In the genomic region with DNA sequence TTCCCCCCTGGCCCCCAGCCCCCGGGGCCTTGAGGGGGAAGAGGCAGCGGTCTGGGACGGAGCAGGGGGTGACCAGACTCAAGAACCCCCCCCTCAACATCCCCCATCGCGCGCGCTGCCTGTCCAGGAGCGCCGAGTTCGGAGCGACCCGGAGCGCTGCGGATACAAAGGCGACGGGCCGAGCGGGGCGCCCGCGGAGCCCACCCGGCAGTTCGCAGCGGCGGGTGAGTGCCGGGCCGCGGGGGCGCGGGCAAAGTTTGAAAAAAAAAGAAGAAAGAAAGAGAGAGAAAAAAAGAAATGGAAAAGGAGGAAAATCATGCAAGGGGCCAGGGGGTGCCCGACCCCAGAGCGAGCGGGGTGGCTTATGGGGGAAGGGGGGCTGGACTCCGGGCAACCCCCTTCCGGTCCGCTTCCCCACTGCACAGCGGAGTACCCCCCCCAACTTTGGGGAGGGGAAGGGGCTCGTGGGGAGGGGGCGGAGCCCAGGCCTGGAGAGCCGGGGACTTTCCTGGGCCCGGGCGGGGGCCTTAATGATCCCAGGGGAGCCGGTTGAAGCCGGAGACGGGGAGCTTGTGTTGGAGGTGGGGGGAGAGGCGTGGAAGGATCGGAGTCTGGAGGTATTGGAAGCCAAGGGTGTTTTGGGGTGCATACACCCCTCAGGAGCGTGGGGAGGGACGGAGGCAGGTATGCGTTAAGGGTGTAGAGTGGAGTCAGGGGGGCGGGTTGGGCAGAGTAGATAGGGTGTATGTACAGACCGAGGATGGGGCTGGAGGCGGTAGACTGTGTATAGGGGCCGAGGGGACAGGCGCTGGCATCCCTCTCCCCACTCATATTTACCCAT, we compare ENCODE assay signal across 8 cellular contexts. TPM values are rescaled to one million over a fixed set of nuclear protein-coding genes. Genes with fewer than 3 reads are reported as not detected.
DNase-seq lines count a peak whose midpoint lies in the region; ATAC-seq and TF ChIP-seq lines count a peak whose summit lies in the region.

No MANE protein-coding gene starts in this region.

- peak overlapping the region; percentile 30 for H3K27ac Mint-ChIP-seq in neural crest cell (ENCODE audit: unreplicated experiment)

- TF ChIP-seq CTCF in GM20000 (IDR thresholded peaks at IDR 0.05; ENCODE audit: extremely low read depth, missing control alignments), result no peak
- TF ChIP-seq CTCF in esophagus squamous epithelium (IDR thresholded peaks at IDR 0.05), result no peak
- TF ChIP-seq CTCF in neural crest cell (conservative IDR thresholded peaks at IDR 0.05), result no peak

- H3K4me3 ChIP-seq in NT2/D1 (ENCODE audit: insufficient read length, low read depth) (peak overlapping the region; percentile 79), esophagus squamous epithelium (peak overlapping the region; percentile 51 to 90 (median 78))

- H3K9ac ChIP-seq in NT2/D1 (ENCODE audit: insufficient read length, low read depth), result peak overlapping the region; percentile 88

- intact Hi-C loops in esophagus squamous epithelium (cut with DNase I), result no loop called here

- no peaks in the 10 kb centered on the region for H3K27me3 Mint-ChIP-seq in neural crest cell (ENCODE audit: low read depth)

- H3K9me3 Mint-ChIP-seq in neural crest cell, result no peaks in the 10 kb centered on the region

- no peaks in the 10 kb centered on the region for H3K9me3 ChIP-seq in NT2/D1 (ENCODE audit: insufficient read depth, low read length)
- no peaks in the 10 kb centered on the region for H3K9me3 ChIP-seq in esophagus squamous epithelium

- no peaks in the 10 kb centered on the region for H3K27me3 ChIP-seq in NT2/D1 (ENCODE audit: insufficient read depth, insufficient read length)
- peaks cover 0 to 17% (median 0%) of the 10 kb centered on the region in 4 donors for H3K27me3 ChIP-seq in esophagus squamous epithelium

- H3K36me3 ChIP-seq in NT2/D1 (ENCODE audit: insufficient read depth, insufficient read length, low read length) (peaks cover 24% of the 10 kb centered on the region), esophagus squamous epithelium (no peaks in the 10 kb centered on the region)

- peak overlapping the region; percentile 95 for H3K4me3 Mint-ChIP-seq in neural crest cell

- peak; percentile 57 for DNase-seq in GM20000 (ENCODE audit: low spot score)
- no peak for DNase-seq in NT2/D1 (ENCODE audit: low read depth, low spot score)
- no peak for DNase-seq in esophagus squamous epithelium (lab: John Stamatoyannopoulos, UW)
- DNase-seq in neural crest cell (ENCODE audit: low read depth, low spot score), result peak; percentile 36
- DNase-seq in activated gamma-delta T cell treated with Interleukin-2 at 50 U/mL for 16 hours, result no peak
- no peak for DNase-seq in NCI-H2029 treated with DMSO at 0.1 percent for 48 hours (lab: John Stamatoyannopoulos, UW)

- H3K4me1 ChIP-seq in NT2/D1 (ENCODE audit: insufficient read depth, insufficient read length) (peaks cover 27% of the 10 kb centered on the region), esophagus squamous epithelium (peaks cover 5 to 75% (median 48%) of the 10 kb centered on the region in 3 donors)

- ATAC-seq in HG02970 (IDR thresholded peaks at IDR 0.05; ENCODE audit: low FRiP score, unreplicated experiment), result no peak
- no peak for ATAC-seq in GM18868 (IDR thresholded peaks at IDR 0.05; ENCODE audit: unreplicated experiment)

- WGBS in esophagus squamous epithelium, 2 donors, result 6 to 8% methylated on average over 20 to 23 of the region's 55 CpGs

- peaks cover 2% of the 10 kb centered on the region for H3K36me3 Mint-ChIP-seq in neural crest cell (ENCODE audit: low read depth)

- H3K4me1 Mint-ChIP-seq in neural crest cell, result peaks cover 60% of the 10 kb centered on the region

- no peak for TF ChIP-seq POLR2A in esophagus squamous epithelium (IDR thresholded peaks at IDR 0.05)

- peak overlapping the region; percentile 62 to 86 (median 84) for H3K27ac ChIP-seq in esophagus squamous epithelium

RNA-seq across cellular contexts. Expression of gene VANGL2, which starts 0.5 kb away (rescaled TPM):
- total RNA-seq in esophagus squamous epithelium (10 to 100 TPM in 1 of 4 donors, 1 to 10 TPM in 3; 5.9 to 10.8 (median 7.7) TPM), neural crest cell (106 and 109 TPM in 2 replicates)

RNA-seq across cellular contexts. Expression of gene NHLH1, which starts 34.0 kb away (rescaled TPM):
- total RNA-seq in esophagus squamous epithelium (under 1 TPM in 1 of 4 donors, not detected in 3; 0.19 TPM), neural crest cell (10.0 and 10.6 TPM in 2 replicates)

RNA-seq across cellular contexts. Expression of gene NCSTN, which starts 57.7 kb away (rescaled TPM):
- total RNA-seq in esophagus squamous epithelium (10 to 100 TPM; 40.2 to 57.6 (median 49.8) TPM), neural crest cell (83.1 and 98.8 TPM in 2 replicates)

RNA-seq across cellular contexts. Expression of gene COPA, which starts 57.8 kb away (rescaled TPM):
- total RNA-seq in esophagus squamous epithelium (10 to 100 TPM; 74.9 to 99.8 (median 91.3) TPM), neural crest cell (123 and 124 TPM in 2 replicates)

Comparison
In these comparisons a context has a peak if more than half of its experiments do, and no peak if none do; other contexts are left out.
1. DNase-seq: peak in GM20000 (single experiment) and neural crest cell (single experiment); none in NT2/D1 (single experiment), esophagus squamous epithelium (single experiment), activated gamma-delta T cell treated with Interleukin-2 at 50 U/mL for 16 hours (single experiment) and NCI-H2029 treated with DMSO at 0.1 percent for 48 hours (single experiment).